9 cellular contexts compared by ENCODE assay signal in the genomic region with DNA sequence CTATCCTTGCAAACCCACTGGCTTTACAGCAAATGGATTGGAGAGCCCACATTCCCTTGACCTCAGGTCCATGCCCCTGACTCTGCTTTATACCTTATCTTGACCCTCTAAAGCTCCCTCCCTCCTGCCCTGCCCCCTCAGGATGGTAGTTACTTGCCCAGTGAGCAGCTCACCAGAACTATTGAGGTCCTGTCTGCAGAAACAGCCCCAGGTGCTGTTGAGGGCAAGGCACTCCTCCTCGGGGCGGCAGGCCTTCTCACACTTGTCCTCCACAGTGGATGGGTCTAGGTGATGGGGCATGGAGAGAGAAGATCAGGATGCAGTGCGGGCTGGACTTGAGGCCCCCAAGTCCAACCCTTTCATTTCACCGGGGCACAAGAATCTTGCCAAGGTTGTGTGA. TPM values are rescaled to one million over a fixed set of nuclear protein-coding genes. Genes with fewer than 3 reads are reported as not detected.
"Had no signal": no experiment of that assay in that cellular context is flagged by ENCODE, and none has a peak within 500 bp of the region (broad histone marks: within the 10 kb centered on the region; RNA-seq: fewer than 3 reads in every experiment).

No MANE protein-coding gene starts in this region.

- ATAC-seq: GM12878 had no signal

- H3K4me3 ChIP-seq: GM12878 had no signal

- DNase-seq: GDM1, GF-D8 had no signal

- FAIRE-seq: G401.6, GM12878, GM12891, GM12892, GM18507, GM19239 had no signal

RNA-seq across cellular contexts. Expression of a gene that starts 4.6 kb away (rescaled TPM):
- total RNA-seq: G401 had no signal
- polyA plus RNA-seq: GM12878 had no signal

RNA-seq across cellular contexts. Expression of a gene that starts 29.8 kb away (rescaled TPM):
- total RNA-seq: G401, GM12878 had no signal
- polyA plus RNA-seq: GM12878 had no signal
